ENCODE assay signal across 8 cellular contexts in genomic region chr11:112086422-112087191, GRCh38.
A peak's percentile ranks its signal among the peaks of the same experiment; 100 is the strongest.
DNase-seq lines count a peak whose midpoint lies in the region; ATAC-seq and TF ChIP-seq lines count a peak whose summit lies in the region.

Gene SDHD (plus strand): TSS chr11:112086873. CDS start chr11:112086908, 35 bp downstream.
A gene with protein sequence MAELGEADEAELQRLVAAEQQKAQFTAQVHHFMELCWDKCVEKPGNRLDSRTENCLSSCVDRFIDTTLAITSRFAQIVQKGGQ (minus strand): TSS chr11:112086756. CDS start chr11:112086723, 33 bp downstream.

- DNase-seq in AG09319 (ENCODE audit: extremely low read depth, low read depth): peak; percentile 89
- DNase-seq in NCI-H345 treated with DMSO at 0.1 percent for 48 hours (lab: John Stamatoyannopoulos, UW; ENCODE audit: unreplicated experiment): peak; percentile 97
- DNase-seq in activated CD4-positive, CD25-positive, alpha-beta regulatory T cell (lab: John Stamatoyannopoulos, UW): peak; percentile 86 to 91 (median 88)
- peak; percentile 98 for DNase-seq in central memory CD4-positive, alpha-beta T cell
- peak; percentile 98 for DNase-seq in inferior parietal cortex (ENCODE audit: extremely low spot score)
- peak; percentile 89 to 91 for DNase-seq in stimulated activated CD4-positive, alpha-beta T cell treated with anti-CD3 and anti-CD28 coated beads, Interleukin-12 subunit alpha, Interleukin-12 subunit beta, amount 100 ng/mL, for 24 hours (ENCODE audit: low read depth in 2 of 2)

- TF ChIP-seq CTCF in AG09319 (IDR thresholded peaks at IDR 0.05; ENCODE audit: low read depth, low read length): peak; percentile 37

- ATAC-seq in GM19023 (IDR thresholded peaks at IDR 0.05; ENCODE audit: unreplicated experiment): peak; percentile 90
- ATAC-seq in HG03280 (IDR thresholded peaks at IDR 0.05; ENCODE audit: unreplicated experiment): peak; percentile 91

Comparison
In these comparisons a context has a peak if more than half of its experiments do, and no peak if none do; other contexts are left out.
1. Peak in every context shown above with its lines: DNase-seq and ATAC-seq.